Comparison of ENCODE assay signal across 1 cellular context in genomic region chr1:71343686-71344416, GRCh38.
TF ChIP-seq lines count a peak whose summit lies in the region.

No MANE protein-coding gene starts in this region.

TF ChIP-seq in Ishikawa, 13 proteins besides CTCF, POLR2A, EP300 and RAD21 (continued from another document):
- TF ChIP-seq TAF1 (IDR thresholded peaks at IDR 0.05; ENCODE audit: low read depth) (no peak), EGR1 (IDR thresholded peaks at IDR 0.05) (no peak), USF1 (IDR thresholded peaks at IDR 0.05) (no peak), CEBPB (IDR thresholded peaks at IDR 0.05) (no peak), NFIC (IDR thresholded peaks at IDR 0.05) (no peak), MAX (IDR thresholded peaks at IDR 0.05) (no peak), TCF12 (IDR thresholded peaks at IDR 0.05; ENCODE audit: low read depth) (no peak), ZBTB7A (IDR thresholded peaks at IDR 0.05; ENCODE audit: low read depth) (no peak)
TF ChIP-seq in Ishikawa: peak in this region for 0.
